Comparison of ENCODE assay signal across 12 cellular contexts in genomic region chr14:68279777-68280233, GRCh38.
A peak's percentile ranks its signal among the peaks of the same experiment; 100 is the strongest.
DNase-seq lines count a peak whose midpoint lies in the region; ATAC-seq and TF ChIP-seq lines count a peak whose summit lies in the region.
"Had no signal": no experiment of that assay in that cellular context is flagged by ENCODE, and none has a peak within 500 bp of the region (broad histone marks: within the 10 kb centered on the region; RNA-seq: fewer than 3 reads in every experiment).

No MANE protein-coding gene starts in this region.

- H3K36me3 Mint-ChIP-seq in activated naive CD8-positive, alpha-beta T cell treated with anti-CD3 and anti-CD28 coated beads, Interleukin-2, amount 50 U/mL, for 24 hours (ENCODE audit: low read depth) = peaks cover 1% of the 10 kb centered on the region

- ATAC-seq in GM19455 (IDR thresholded peaks at IDR 0.05; ENCODE audit: unreplicated experiment) (peak; percentile 43), HG03095 (IDR thresholded peaks at IDR 0.05; ENCODE audit: unreplicated experiment) (peak; percentile 34)
- ATAC-seq in activated naive CD8-positive, alpha-beta T cell treated with anti-CD3 and anti-CD28 coated beads, Interleukin-2, amount 50 U/mL, for 24 hours = no peak

- H3K27me3 Mint-ChIP-seq in activated naive CD8-positive, alpha-beta T cell treated with anti-CD3 and anti-CD28 coated beads, Interleukin-2, amount 50 U/mL, for 24 hours = no peaks in the 10 kb centered on the region

- no peaks in the 10 kb centered on the region for H3K9me3 Mint-ChIP-seq in activated naive CD8-positive, alpha-beta T cell treated with anti-CD3 and anti-CD28 coated beads, Interleukin-2, amount 50 U/mL, for 24 hours

- DNase-seq in GM12865 (ENCODE audit: low read depth) (peak; percentile 94), foreskin fibroblast (no peak), colonic mucosa (no peak)
- no peak for DNase-seq in activated naive CD8-positive, alpha-beta T cell treated with anti-CD3 and anti-CD28 coated beads, Interleukin-2, amount 50 U/mL, for 24 hours
- DNase-seq in stimulated activated CD4-positive, alpha-beta T cell treated with anti-CD3 and anti-CD28 coated beads, Interleukin-4, amount 100 ng/mL, for 4 hours = no peak
- DNase-seq in stimulated activated CD4-positive, alpha-beta T cell treated with anti-CD3 and anti-CD28 coated beads, Interleukin-12 subunit alpha, Interleukin-12 subunit beta, amount 100 ng/mL, for 4 hours = no peak
- DNase-seq: activated CD4-positive, alpha-beta T cell treated with anti-CD3 and anti-CD28 coated beads for 4 hours; islet precursor cell; OCI-M1 had no signal

- H3K4me3 ChIP-seq in GM12865 (ENCODE audit: low read depth, low read length) (peak overlapping the region; percentile 59), foreskin fibroblast (ENCODE audit: low read depth in 1 of 2, low read length in 2 of 2) (no peak overlapping the region), colonic mucosa (no peak overlapping the region)
- H3K4me3 ChIP-seq: prostate gland had no signal

- H3K4me1 Mint-ChIP-seq in activated naive CD8-positive, alpha-beta T cell treated with anti-CD3 and anti-CD28 coated beads, Interleukin-2, amount 50 U/mL, for 24 hours = peaks cover 86% of the 10 kb centered on the region

- H3K4me3 Mint-ChIP-seq in activated naive CD8-positive, alpha-beta T cell treated with anti-CD3 and anti-CD28 coated beads, Interleukin-2, amount 50 U/mL, for 24 hours = peak overlapping the region; percentile 54

- H3K36me3 ChIP-seq in colonic mucosa = no peaks in the 10 kb centered on the region
- H3K36me3 ChIP-seq: prostate gland had no signal

- H3K27me3 ChIP-seq in colonic mucosa = no peaks in the 10 kb centered on the region

- intact Hi-C loops in colonic mucosa (cut with DNase I) = no loop called here

- H3K27ac Mint-ChIP-seq in activated naive CD8-positive, alpha-beta T cell treated with anti-CD3 and anti-CD28 coated beads, Interleukin-2, amount 50 U/mL, for 24 hours = peak overlapping the region; percentile 84

- no peak overlapping the region for H3K9ac ChIP-seq in colonic mucosa (ENCODE audit: low read depth in 2 of 2, low read length in 2 of 2)

- H3K27ac ChIP-seq in colonic mucosa = no peak overlapping the region
- H3K27ac ChIP-seq: prostate gland had no signal

- no peaks in the 10 kb centered on the region for H3K4me1 ChIP-seq in colonic mucosa
- H3K4me1 ChIP-seq: prostate gland had no signal

- no peaks in the 10 kb centered on the region for H3K9me3 ChIP-seq in colonic mucosa
- H3K9me3 ChIP-seq: prostate gland had no signal

- no peak for TF ChIP-seq CTCF in GM12865 (IDR thresholded peaks at IDR 0.05; ENCODE audit: insufficient read depth, low read depth, low read length, missing control alignments)
- TF ChIP-seq CTCF in foreskin fibroblast (IDR thresholded peaks at IDR 0.05; ENCODE audit: low read depth, low read length) = no peak
- TF ChIP-seq CTCF in colonic mucosa (IDR thresholded peaks at IDR 0.05) = no peak
